ENCODE assay signal across 2 cellular contexts in genomic region chr9:36207546-36208012, GRCh38.
TF ChIP-seq lines count a peak whose summit lies in the region.

No MANE protein-coding gene starts in this region.

TF ChIP-seq in A549, 52 proteins besides CTCF, POLR2A, EP300 and RAD21:
- TF ChIP-seq MAZ (IDR thresholded peaks at IDR 0.05; ENCODE audit: borderline replicate concordance, low read depth, low read length) (no peak), MAFK (IDR thresholded peaks at IDR 0.05; ENCODE audit: partially characterized antibody) (peak; percentile 38)

TF ChIP-seq in GM12878, 131 proteins besides CTCF, POLR2A, EP300 and RAD21:
- TF ChIP-seq NR2F1 (conservative IDR thresholded peaks at IDR 0.05) (no peak), BHLHE40 (IDR thresholded peaks at IDR 0.05; ENCODE audit: borderline replicate concordance in 1 of 2, low read depth in 2 of 2, low read length in 1 of 2) (no peak), SIX5 (IDR thresholded peaks at IDR 0.05; ENCODE audit: low read depth, low read length, severe bottlenecking) (no peak), E2F8 (IDR thresholded peaks at IDR 0.05; ENCODE audit: low read depth, partially characterized antibody) (no peak), HCFC1 (IDR thresholded peaks at IDR 0.05; ENCODE audit: low read length) (no peak), RCOR1 (conservative IDR thresholded peaks at IDR 0.05; ENCODE audit: low read depth, low read length) (no peak), HSF1 (IDR thresholded peaks at IDR 0.05; ENCODE audit: low read depth, low read length) (no peak), SMAD5 (IDR thresholded peaks at IDR 0.05; ENCODE audit: low read depth) (no peak), NBN (IDR thresholded peaks at IDR 0.05) (no peak), RBBP5 (conservative IDR thresholded peaks at IDR 0.05) (no peak), NFYA (IDR thresholded peaks at IDR 0.05; ENCODE audit: borderline replicate concordance, low read depth, low read length) (no peak), MXI1 (IDR thresholded peaks at IDR 0.05; ENCODE audit: low read depth, low read length) (no peak), GABPA (IDR thresholded peaks at IDR 0.05; ENCODE audit: low read depth) (no peak), CREB1 (IDR thresholded peaks at IDR 0.05; ENCODE audit: low read depth) (no peak), ZBTB11 (CRISPR knock-in tag; IDR thresholded peaks at IDR 0.05) (no peak)
